In the genomic region with DNA sequence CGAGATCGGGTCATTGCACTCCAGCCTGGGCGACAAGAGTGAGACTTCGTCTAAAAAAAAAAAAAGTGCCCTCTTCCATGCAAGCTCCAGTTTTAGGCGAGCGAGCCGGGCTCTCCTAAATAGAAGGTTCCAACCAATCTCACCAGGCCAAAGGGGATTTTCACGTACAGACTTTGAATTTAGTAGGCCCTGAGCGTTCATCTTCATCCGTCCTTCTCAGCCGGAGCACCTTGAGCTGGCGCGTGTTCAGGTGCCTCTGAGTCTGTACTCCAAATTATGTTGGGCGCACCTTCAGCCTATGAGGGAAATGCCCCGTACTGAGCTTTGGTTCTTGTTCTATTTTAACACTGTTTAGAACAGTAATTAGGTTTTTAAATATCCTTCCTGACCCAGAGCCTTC, we compare ENCODE assay signal across 8 cellular contexts. TPM values are rescaled to one million over a fixed set of nuclear protein-coding genes. Genes with fewer than 3 reads are reported as not detected.
DNase-seq lines count a peak whose midpoint lies in the region; ATAC-seq and TF ChIP-seq lines count a peak whose summit lies in the region.

No MANE protein-coding gene starts in this region.

- peaks cover 71% of the 10 kb centered on the region for H3K4me1 Mint-ChIP-seq in activated naive CD4-positive, alpha-beta T cell treated with anti-CD3 and anti-CD28 coated beads for 36 hours (ENCODE audit: low read depth)
- peaks cover 70% of the 10 kb centered on the region for H3K4me1 Mint-ChIP-seq in activated CD8-positive, alpha-beta T cell treated with anti-CD3 and anti-CD28 coated beads, Interleukin-2, amount 10 ng/mL, durations not matched to agents 7 days and 5 days (ENCODE audit: low read depth)

- no peak for TF ChIP-seq CTCF in lower lobe of right lung (IDR thresholded peaks at IDR 0.05)

- POLR2A ChIA-PET in activated CD8-positive, alpha-beta T cell treated with anti-CD3 and anti-CD28 coated beads, Interleukin-2, amount 10 ng/mL, durations not matched to agents 7 days and 5 days (lab: Charles Lee) = interaction anchor here (0.6 to 11.9 kb wide), 9 partner anchors 8 to 216 kb away, joined by 3 to 812 read pairs (median 27); a partner anchor contains a TSS

- ATAC-seq in activated naive CD4-positive, alpha-beta T cell treated with anti-CD3 and anti-CD28 coated beads, Interleukin-2, amount 50 U/mL, for 72 hours = no peak
- ATAC-seq in activated CD8-positive, alpha-beta T cell treated with anti-CD3 and anti-CD28 coated beads, Interleukin-2, amount 10 ng/mL, durations not matched to agents 7 days and 5 days = no peak
- ATAC-seq in lower lobe of right lung = no peak
- no peak for ATAC-seq in GM18505 (IDR thresholded peaks at IDR 0.05; ENCODE audit: unreplicated experiment)

- peaks cover 42% of the 10 kb centered on the region for H3K4me1 ChIP-seq in lower lobe of right lung
- H3K4me1 ChIP-seq in thymus (ENCODE audit: control insufficient read depth, insufficient read depth, low read length) = peaks cover 27% of the 10 kb centered on the region

- no peaks in the 10 kb centered on the region for H3K27me3 Mint-ChIP-seq in activated naive CD4-positive, alpha-beta T cell treated with anti-CD3 and anti-CD28 coated beads for 36 hours (ENCODE audit: low read depth)
- H3K27me3 Mint-ChIP-seq in activated CD8-positive, alpha-beta T cell treated with anti-CD3 and anti-CD28 coated beads, Interleukin-2, amount 10 ng/mL, durations not matched to agents 7 days and 5 days (ENCODE audit: low read depth) = no peaks in the 10 kb centered on the region

- peak overlapping the region; percentile 93 for H3K27ac ChIP-seq in lower lobe of right lung
- peak overlapping the region; percentile 55 for H3K27ac ChIP-seq in thymus (ENCODE audit: low read depth)

- no peak for TF ChIP-seq POLR2A in GM18505 (IDR thresholded peaks at IDR 0.05; ENCODE audit: borderline replicate concordance, extremely low read depth, insufficient read depth, insufficient read length)

- peaks cover 71% of the 10 kb centered on the region for H3K36me3 Mint-ChIP-seq in activated naive CD4-positive, alpha-beta T cell treated with anti-CD3 and anti-CD28 coated beads for 36 hours (ENCODE audit: low read depth)
- H3K36me3 Mint-ChIP-seq in activated naive CD4-positive, alpha-beta T cell treated with anti-CD3 and anti-CD28 coated beads, Interleukin-2, amount 50 U/mL, for 72 hours = peaks cover 71 to 78% of the 10 kb centered on the region in 2 donors
- H3K36me3 Mint-ChIP-seq in activated CD8-positive, alpha-beta T cell treated with anti-CD3 and anti-CD28 coated beads, Interleukin-2, amount 10 ng/mL, durations not matched to agents 7 days and 5 days (ENCODE audit: low read depth) = peaks cover 81% of the 10 kb centered on the region

- H3K9me3 ChIP-seq in lower lobe of right lung (no peaks in the 10 kb centered on the region), thymus (ENCODE audit: control insufficient read depth) (no peaks in the 10 kb centered on the region)

- H3K36me3 ChIP-seq in lower lobe of right lung (peaks cover 49% of the 10 kb centered on the region), thymus (ENCODE audit: control insufficient read depth, insufficient read depth) (peaks cover 20% of the 10 kb centered on the region)

- WGBS in thymus = 91% methylated on average over 15 of the region's 15 CpGs

- peak overlapping the region; percentile 99 for H3K27ac Mint-ChIP-seq in activated naive CD4-positive, alpha-beta T cell treated with anti-CD3 and anti-CD28 coated beads for 36 hours
- peak overlapping the region in 1 of 2 donors; percentile 100 for H3K27ac Mint-ChIP-seq in activated naive CD4-positive, alpha-beta T cell treated with anti-CD3 and anti-CD28 coated beads, Interleukin-2, amount 50 U/mL, for 72 hours
- H3K27ac Mint-ChIP-seq in activated CD8-positive, alpha-beta T cell treated with anti-CD3 and anti-CD28 coated beads, Interleukin-2, amount 10 ng/mL, durations not matched to agents 7 days and 5 days = peak overlapping the region; percentile 99

- H3K4me3 ChIP-seq in lower lobe of right lung (no peak overlapping the region), thymus (ENCODE audit: low read length) (no peak overlapping the region)

- no peaks in the 10 kb centered on the region for H3K9me3 Mint-ChIP-seq in activated naive CD4-positive, alpha-beta T cell treated with anti-CD3 and anti-CD28 coated beads for 36 hours
- H3K9me3 Mint-ChIP-seq in activated naive CD4-positive, alpha-beta T cell treated with anti-CD3 and anti-CD28 coated beads, Interleukin-2, amount 50 U/mL, for 72 hours = peaks cover 0 to 4% of the 10 kb centered on the region in 2 donors
- H3K9me3 Mint-ChIP-seq in activated CD8-positive, alpha-beta T cell treated with anti-CD3 and anti-CD28 coated beads, Interleukin-2, amount 10 ng/mL, durations not matched to agents 7 days and 5 days (ENCODE audit: insufficient read depth) = no peaks in the 10 kb centered on the region

- H3K27me3 ChIP-seq in lower lobe of right lung (ENCODE audit: low read depth) (no peaks in the 10 kb centered on the region), thymus (ENCODE audit: control insufficient read depth, insufficient read depth) (no peaks in the 10 kb centered on the region)

- CTCF ChIA-PET in activated naive CD4-positive, alpha-beta T cell treated with anti-CD3 and anti-CD28 coated beads for 36 hours (lab: Charles Lee) = interaction anchor here (0.7 to 10.6 kb wide), 15 partner anchors 11 to 425 kb away, joined by 3 to 204 read pairs (median 6); a partner anchor contains a TSS
- CTCF ChIA-PET in activated CD8-positive, alpha-beta T cell treated with anti-CD3 and anti-CD28 coated beads, Interleukin-2, amount 10 ng/mL, durations not matched to agents 7 days and 5 days (lab: Charles Lee) = interaction anchor here (0.8 to 10.8 kb wide), 25 partner anchors 8 to 180 kb away, joined by 3 to 512 read pairs (median 11); a partner anchor contains a TSS

- intact Hi-C loops in activated naive CD4-positive, alpha-beta T cell treated with anti-CD3 and anti-CD28 coated beads for 36 hours (cut with micrococcal nuclease) = no loop called here
- intact Hi-C loops in lower lobe of right lung (cut with DNase I) = no loop called here

- DNase-seq in activated naive CD4-positive, alpha-beta T cell treated with anti-CD3 and anti-CD28 coated beads for 36 hours = no peak
- no peak for DNase-seq in activated naive CD4-positive, alpha-beta T cell treated with anti-CD3 and anti-CD28 coated beads, Interleukin-2, amount 50 U/mL, for 72 hours (ENCODE audit: low spot score in 2 of 2)
- DNase-seq in activated CD8-positive, alpha-beta T cell treated with anti-CD3 and anti-CD28 coated beads, Interleukin-2, amount 10 ng/mL, durations not matched to agents 7 days and 5 days = peak; percentile 22
- DNase-seq in lower lobe of right lung (no peak), T-helper 9 cell (no peak), KBM-7 (no peak)

- in situ Hi-C loops in KBM-7 (cut with MboI; ENCODE audit: low pct_unique_long_range_greater_than_20kb, low sequenced_read_pairs) = no loop called here

- H3K4me3 Mint-ChIP-seq in activated naive CD4-positive, alpha-beta T cell treated with anti-CD3 and anti-CD28 coated beads for 36 hours = no peak overlapping the region
- peak overlapping the region; percentile 82 for H3K4me3 Mint-ChIP-seq in activated CD8-positive, alpha-beta T cell treated with anti-CD3 and anti-CD28 coated beads, Interleukin-2, amount 10 ng/mL, durations not matched to agents 7 days and 5 days

RNA-seq across cellular contexts. Expression of a gene that starts 0.8 kb away (rescaled TPM):
- total RNA-seq in activated naive CD4-positive, alpha-beta T cell treated with anti-CD3 and anti-CD28 coated beads for 36 hours = 100 to 1,000 TPM; 136 to 138 TPM
- 100 to 1,000 TPM; 118 to 128 TPM for total RNA-seq in activated naive CD4-positive, alpha-beta T cell treated with anti-CD3 and anti-CD28 coated beads, Interleukin-2, amount 50 U/mL, for 72 hours
- 100 to 1,000 TPM; 145 to 159 TPM for total RNA-seq in activated CD8-positive, alpha-beta T cell treated with anti-CD3 and anti-CD28 coated beads, Interleukin-2, amount 10 ng/mL, durations not matched to agents 7 days and 5 days
- 81.8 TPM for total RNA-seq in lower lobe of right lung
- polyA plus RNA-seq in thymus = 39.8 TPM

RNA-seq across cellular contexts. Expression of a gene that starts 4.5 kb away (rescaled TPM):
- 100 to 1,000 TPM; 286 to 308 TPM for total RNA-seq in activated naive CD4-positive, alpha-beta T cell treated with anti-CD3 and anti-CD28 coated beads for 36 hours
- total RNA-seq in activated naive CD4-positive, alpha-beta T cell treated with anti-CD3 and anti-CD28 coated beads, Interleukin-2, amount 50 U/mL, for 72 hours = 100 to 1,000 TPM; 334 to 353 TPM
- total RNA-seq in activated CD8-positive, alpha-beta T cell treated with anti-CD3 and anti-CD28 coated beads, Interleukin-2, amount 10 ng/mL, durations not matched to agents 7 days and 5 days = 100 to 1,000 TPM; 385 to 397 TPM
- 103 TPM for total RNA-seq in lower lobe of right lung
- 177 TPM for polyA plus RNA-seq in thymus

RNA-seq across cellular contexts. Expression of a gene that starts 14.1 kb away (rescaled TPM):
- total RNA-seq in activated naive CD4-positive, alpha-beta T cell treated with anti-CD3 and anti-CD28 coated beads for 36 hours = 100 to 1,000 TPM; 187 TPM
- total RNA-seq in activated naive CD4-positive, alpha-beta T cell treated with anti-CD3 and anti-CD28 coated beads, Interleukin-2, amount 50 U/mL, for 72 hours = 100 to 1,000 TPM; 234 to 319 TPM
- total RNA-seq in activated CD8-positive, alpha-beta T cell treated with anti-CD3 and anti-CD28 coated beads, Interleukin-2, amount 10 ng/mL, durations not matched to agents 7 days and 5 days = 100 to 1,000 TPM; 319 to 328 TPM
- 63.9 TPM for total RNA-seq in lower lobe of right lung
- polyA plus RNA-seq in thymus = 155 TPM

RNA-seq across cellular contexts. Expression of a gene that starts 14.6 kb away (rescaled TPM):
- 100 to 1,000 TPM; 238 to 241 TPM for total RNA-seq in activated naive CD4-positive, alpha-beta T cell treated with anti-CD3 and anti-CD28 coated beads for 36 hours
- total RNA-seq in activated naive CD4-positive, alpha-beta T cell treated with anti-CD3 and anti-CD28 coated beads, Interleukin-2, amount 50 U/mL, for 72 hours = 100 to 1,000 TPM; 202 to 262 TPM
- total RNA-seq in activated CD8-positive, alpha-beta T cell treated with anti-CD3 and anti-CD28 coated beads, Interleukin-2, amount 10 ng/mL, durations not matched to agents 7 days and 5 days = 100 to 1,000 TPM; 319 to 325 TPM
- 74.5 TPM for total RNA-seq in lower lobe of right lung
- polyA plus RNA-seq in thymus = 143 TPM

RNA-seq across cellular contexts. Expression of a gene that starts 22.6 kb away (rescaled TPM):
- total RNA-seq in activated naive CD4-positive, alpha-beta T cell treated with anti-CD3 and anti-CD28 coated beads for 36 hours = 1 to 10 TPM in 1 of 2 experiments, under 1 TPM in 1; 0.91 to 1.1 TPM
- total RNA-seq in activated naive CD4-positive, alpha-beta T cell treated with anti-CD3 and anti-CD28 coated beads, Interleukin-2, amount 50 U/mL, for 72 hours = 1 to 10 TPM; 3.8 to 4.0 TPM
- 10 to 100 TPM; 15.6 to 17.0 TPM for total RNA-seq in activated CD8-positive, alpha-beta T cell treated with anti-CD3 and anti-CD28 coated beads, Interleukin-2, amount 10 ng/mL, durations not matched to agents 7 days and 5 days
- 0.95 TPM for total RNA-seq in lower lobe of right lung
- polyA plus RNA-seq in thymus = 40.1 TPM
